In genomic region chr4:113666386-113667114, GRCh38 we compare ENCODE assay signal across 16 cellular contexts.
"Had no signal": no experiment of that assay in that cellular context is flagged by ENCODE, and none has a peak within 500 bp of the region (broad histone marks: within the 10 kb centered on the region; RNA-seq: fewer than 3 reads in every experiment).

No MANE protein-coding gene starts in this region.

- H2AFZ ChIP-seq: parathyroid adenoma had no signal

- H3K9ac ChIP-seq: parathyroid adenoma had no signal

- H3K9me3 Mint-ChIP-seq: activated naive CD4-positive, alpha-beta T cell treated with anti-CD3 and anti-CD28 coated beads for 36 hours; activated T-helper 17 cell treated with anti-CD3 and anti-CD28 coated beads, Interleukin-2, amount 50 U/mL, for 72 hours; T-helper 1 cell treated with Interleukin-12 subunit alpha and Interleukin-12 subunit beta and Interleukin-4 antibody, amounts not matched to agents 30 μg/mL and 1 μg/mL, for 36 hours had no signal

- H3K27me3 Mint-ChIP-seq: activated T-helper 17 cell treated with anti-CD3 and anti-CD28 coated beads, Interleukin-2, amount 50 U/mL, for 72 hours had no signal

- H3K4me3 ChIP-seq: gastroesophageal sphincter, lung, smooth muscle cell, tibial nerve had no signal

- H3K4me3 Mint-ChIP-seq: activated naive CD4-positive, alpha-beta T cell treated with anti-CD3 and anti-CD28 coated beads for 36 hours; activated T-helper 17 cell treated with anti-CD3 and anti-CD28 coated beads, Interleukin-2, amount 50 U/mL, for 72 hours; T-helper 1 cell treated with Interleukin-12 subunit alpha and Interleukin-12 subunit beta and Interleukin-4 antibody, amounts not matched to agents 30 μg/mL and 1 μg/mL, for 36 hours had no signal

- H3K4me2 ChIP-seq: smooth muscle cell had no signal

- H3K9me3 ChIP-seq: gastroesophageal sphincter, tibial nerve had no signal

- FAIRE-seq: TTC549 had no signal

- ATAC-seq: activated T-helper 17 cell treated with anti-CD3 and anti-CD28 coated beads, Interleukin-2, amount 50 U/mL, for 72 hours; gastroesophageal sphincter had no signal

- H3K79me2 ChIP-seq: parathyroid adenoma had no signal

- H3K27ac ChIP-seq: gastroesophageal sphincter, parathyroid adenoma, tibial nerve had no signal

- H3K4me1 Mint-ChIP-seq: activated T-helper 17 cell treated with anti-CD3 and anti-CD28 coated beads, Interleukin-2, amount 50 U/mL, for 72 hours had no signal

- H3K4me1 ChIP-seq: gastroesophageal sphincter, parathyroid adenoma, tibial nerve had no signal

- DNase-seq: activated CD4-positive, alpha-beta T cell treated with anti-CD3 and anti-CD28 coated beads for 1 hour; activated CD4-positive, alpha-beta T cell treated with anti-CD3 and anti-CD28 coated beads, Interleukin-2, amount 50 U/mL, for 48 hours; activated CD8-positive, alpha-beta memory T cell treated with anti-CD3 and anti-CD28 coated beads, Interleukin-2, amount 50 U/mL, for 48 hours; activated naive CD4-positive, alpha-beta T cell treated with anti-CD3 and anti-CD28 coated beads for 36 hours; effector memory CD4-positive, alpha-beta T cell; hippocampal formation; midbrain; retina had no signal

- H3K36me3 ChIP-seq: gastroesophageal sphincter had no signal

- H3K27me3 ChIP-seq: gastroesophageal sphincter, tibial nerve had no signal

- H3K27ac Mint-ChIP-seq: activated naive CD4-positive, alpha-beta T cell treated with anti-CD3 and anti-CD28 coated beads for 36 hours; activated T-helper 17 cell treated with anti-CD3 and anti-CD28 coated beads, Interleukin-2, amount 50 U/mL, for 72 hours; T-helper 1 cell treated with Interleukin-12 subunit alpha and Interleukin-12 subunit beta and Interleukin-4 antibody, amounts not matched to agents 30 μg/mL and 1 μg/mL, for 36 hours had no signal
